8 cellular contexts compared by ENCODE assay signal in genomic region chr4:6546681-6547447, GRCh38. TPM values are rescaled to one million over a fixed set of nuclear protein-coding genes. Genes with fewer than 3 reads are reported as not detected.
DNase-seq lines count a peak whose midpoint lies in the region; ATAC-seq and TF ChIP-seq lines count a peak whose summit lies in the region.

No MANE protein-coding gene starts in this region.

- TF ChIP-seq EP300 in upper lobe of left lung (IDR thresholded peaks at IDR 0.05) = no peak

- no peak overlapping the region for H3K4me3 Mint-ChIP-seq in activated T-cell treated with anti-CD3 and anti-CD28 coated beads, Interleukin-2, amount 50 U/mL, for 24 hours

- H3K27ac ChIP-seq in neutrophil (no peak overlapping the region), upper lobe of left lung (no peak overlapping the region)

- 27 to 28% methylated on average over 19 of the region's 19 CpGs for WGBS in upper lobe of left lung, 2 donors

- H3K4me3 ChIP-seq in fibroblast of mammary gland (ENCODE audit: control insufficient read depth, low read depth, low read length) = no peak overlapping the region
- no peak overlapping the region for H3K4me3 ChIP-seq in neutrophil (ENCODE audit: low read depth in 1 of 2, low read length in 1 of 2)
- no peak overlapping the region for H3K4me3 ChIP-seq in upper lobe of left lung

- H3K4me1 ChIP-seq in neutrophil (ENCODE audit: control insufficient read depth in 1 of 2, insufficient read depth in 1 of 2, low read depth in 1 of 2, low read length in 1 of 2) = no peaks in the 10 kb centered on the region
- no peaks in the 10 kb centered on the region for H3K4me1 ChIP-seq in upper lobe of left lung

- no peaks in the 10 kb centered on the region for H3K36me3 Mint-ChIP-seq in activated T-cell treated with anti-CD3 and anti-CD28 coated beads, Interleukin-2, amount 50 U/mL, for 24 hours (ENCODE audit: low read depth)

- DNase-seq in DMS114 treated with DMSO at 0.1 percent for 48 hours (lab: John Stamatoyannopoulos, UW; ENCODE audit: unreplicated experiment) (peak; percentile 37), NOMO-1 treated with dmso at 0.1 percent for 144 hours (lab: John Stamatoyannopoulos, UW; ENCODE audit: unreplicated experiment) (peak; percentile 12), fibroblast of mammary gland (ENCODE audit: low read depth) (peak; percentile 71), upper lobe of left lung (peak in 1 of 2 donors; percentile 29)
- DNase-seq in activated T-cell treated with anti-CD3 and anti-CD28 coated beads, Interleukin-2, amount 50 U/mL, for 24 hours = peak; percentile 60

- H3K9me3 ChIP-seq in neutrophil (no peaks in the 10 kb centered on the region), upper lobe of left lung (peaks cover 0 to 9% (median 7%) of the 10 kb centered on the region in 4 donors)

- peak; percentile 86 for TF ChIP-seq CTCF in fibroblast of mammary gland (conservative IDR thresholded peaks at IDR 0.05; ENCODE audit: control insufficient read depth, insufficient read depth, low read depth, low read length)
- peak; percentile 55 for TF ChIP-seq CTCF in neutrophil (IDR thresholded peaks at IDR 0.05)
- peak; percentile 46 to 79 (median 68) for TF ChIP-seq CTCF in upper lobe of left lung (IDR thresholded peaks at IDR 0.05)

- H3K36me3 ChIP-seq in neutrophil (no peaks in the 10 kb centered on the region), upper lobe of left lung (no peaks in the 10 kb centered on the region)

- no peak for TF ChIP-seq POLR2A in upper lobe of left lung (IDR thresholded peaks at IDR 0.05)

- no peak overlapping the region for H3K27ac Mint-ChIP-seq in activated T-cell treated with anti-CD3 and anti-CD28 coated beads, Interleukin-2, amount 50 U/mL, for 24 hours

- no peaks in the 10 kb centered on the region for H3K4me1 Mint-ChIP-seq in activated T-cell treated with anti-CD3 and anti-CD28 coated beads, Interleukin-2, amount 50 U/mL, for 24 hours (ENCODE audit: low read depth)

- ATAC-seq in HG03066 (IDR thresholded peaks at IDR 0.05; ENCODE audit: low read depth, unreplicated experiment) (peak; percentile 66), upper lobe of left lung (ENCODE audit: low FRiP score in 2 of 2) (peak in 1 of 2 donors; percentile 81), HG03460 (IDR thresholded peaks at IDR 0.05; ENCODE audit: unreplicated experiment) (no peak)

- peaks cover 63% of the 10 kb centered on the region for H3K27me3 Mint-ChIP-seq in activated T-cell treated with anti-CD3 and anti-CD28 coated beads, Interleukin-2, amount 50 U/mL, for 24 hours

- H3K27me3 ChIP-seq in neutrophil (peaks cover 46% of the 10 kb centered on the region), upper lobe of left lung (no peaks in the 10 kb centered on the region)

- peaks cover 3% of the 10 kb centered on the region for H3K9me3 Mint-ChIP-seq in activated T-cell treated with anti-CD3 and anti-CD28 coated beads, Interleukin-2, amount 50 U/mL, for 24 hours

RNA-seq across cellular contexts. Expression of gene MAN2B2, which starts 28.1 kb away (rescaled TPM):
- total RNA-seq in upper lobe of left lung = 10 to 100 TPM; 17.4 to 44.0 (median 35.4) TPM
